Comparison of ENCODE assay signal across 1 cellular context in genomic region chr7:47416454-47417121, GRCh38.
TF ChIP-seq lines count a peak whose summit lies in the region.

No MANE protein-coding gene starts in this region.

TF ChIP-seq in GM23338, 12 proteins besides CTCF, POLR2A, EP300 and RAD21:
- TF ChIP-seq ZNF462 (CRISPR knock-in tag; IDR thresholded peaks at IDR 0.05): no peak
- no peak for TF ChIP-seq ZNF114 (CRISPR knock-in tag; IDR thresholded peaks at IDR 0.05)
- TF ChIP-seq ZNF331 (CRISPR knock-in tag; IDR thresholded peaks at IDR 0.05; ENCODE audit: low read depth): no peak
- TF ChIP-seq JUNB (IDR thresholded peaks at IDR 0.05; ENCODE audit: unreplicated experiment): no peak
- TF ChIP-seq REST (IDR thresholded peaks at IDR 0.05; ENCODE audit: unreplicated experiment): no peak
- TF ChIP-seq EZH2phosphoT487 (IDR thresholded peaks at IDR 0.05; ENCODE audit: unreplicated experiment): no peak
- TF ChIP-seq NANOG (IDR thresholded peaks at IDR 0.05; ENCODE audit: borderline replicate concordance): no peak
- no peak for TF ChIP-seq POLR2AphosphoS5 (IDR thresholded peaks at IDR 0.05; ENCODE audit: low read depth)
